In the genomic region with DNA sequence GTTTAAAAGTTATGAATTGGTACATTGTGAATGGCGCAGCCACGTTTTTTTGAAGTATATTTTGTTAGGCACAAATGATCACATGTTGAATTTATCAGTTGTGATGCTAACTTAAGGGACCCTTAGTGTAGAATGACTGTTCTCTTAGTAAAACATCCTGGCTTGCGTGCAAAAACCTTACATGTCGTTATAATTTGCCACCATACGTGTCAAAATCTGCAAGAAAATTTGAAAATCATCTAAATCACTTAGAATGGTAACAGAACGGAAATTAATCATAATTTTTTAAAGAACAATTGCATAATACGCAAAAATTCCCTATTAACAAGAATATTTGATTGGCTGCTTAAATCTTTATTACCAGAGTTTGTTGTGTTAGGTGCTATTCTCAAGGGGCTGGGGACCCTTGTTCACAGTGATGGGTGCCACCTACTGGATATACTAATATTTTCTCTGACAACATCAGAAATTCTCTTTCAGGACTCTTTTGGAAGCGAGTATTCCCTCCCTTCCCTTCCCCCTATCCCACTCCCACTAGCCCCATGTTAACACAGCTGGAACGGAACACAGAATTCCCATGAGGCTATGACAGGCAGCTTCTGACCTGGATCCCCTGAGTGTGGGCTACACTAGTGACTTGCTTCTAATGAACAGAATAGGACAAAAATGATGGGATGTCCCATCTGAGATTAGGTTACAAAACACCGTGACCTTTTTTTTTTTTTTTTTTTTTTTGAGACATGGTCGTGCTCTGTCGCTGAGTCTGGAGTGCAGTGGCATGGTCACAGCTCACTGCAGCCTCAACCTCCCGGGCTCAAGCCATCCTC, we compare ENCODE assay signal across 8 cellular contexts.
DNase-seq lines count a peak whose midpoint lies in the region; ATAC-seq and TF ChIP-seq lines count a peak whose summit lies in the region.

No MANE protein-coding gene starts in this region.

- no peaks in the 10 kb centered on the region for H3K36me3 Mint-ChIP-seq in activated naive CD8-positive, alpha-beta T cell treated with anti-CD3 and anti-CD28 coated beads for 36 hours

- H3K27ac ChIP-seq in ascending aorta (no peak overlapping the region), aorta (ENCODE audit: low read depth in 1 of 2, low read length in 2 of 2) (no peak overlapping the region)

- no peaks in the 10 kb centered on the region for H3K36me3 ChIP-seq in ascending aorta
- H3K36me3 ChIP-seq in aorta (ENCODE audit: control insufficient read depth in 1 of 2, insufficient read depth in 2 of 2, low read length in 1 of 2) = no peaks in the 10 kb centered on the region

- peak in 2 of 3 experiments; percentile 33 to 40 for TF ChIP-seq CTCF in ascending aorta (IDR thresholded peaks at IDR 0.05)

- H3K4me3 ChIP-seq in ascending aorta (no peak overlapping the region), aorta (ENCODE audit: low read length in 2 of 2) (no peak overlapping the region)

- H3K27me3 Mint-ChIP-seq in activated naive CD8-positive, alpha-beta T cell treated with anti-CD3 and anti-CD28 coated beads for 36 hours = no peaks in the 10 kb centered on the region

- peaks cover 9% of the 10 kb centered on the region for H3K4me1 Mint-ChIP-seq in activated naive CD8-positive, alpha-beta T cell treated with anti-CD3 and anti-CD28 coated beads for 36 hours

- 43 to 50% methylated on average over 13 of the region's 13 CpGs for WGBS in aorta, 2 donors

- H3K27me3 ChIP-seq in ascending aorta (no peaks in the 10 kb centered on the region), aorta (ENCODE audit: control insufficient read depth in 1 of 2, insufficient read depth in 2 of 2, low read length in 1 of 2) (no peaks in the 10 kb centered on the region)

- H3K9me3 ChIP-seq in ascending aorta (no peaks in the 10 kb centered on the region), aorta (ENCODE audit: control insufficient read depth, low read length) (no peaks in the 10 kb centered on the region)

- intact Hi-C loops in ascending aorta (cut with DNase I) (loop anchor here (2.0 kb wide), 2 partner anchors 91 to 159 kb away; no protein-coding TSS in a partner anchor), aorta (cut with DNase I) (loop anchor here (10.0 kb wide), 1 partner anchor 157 kb away; no protein-coding TSS in a partner anchor)

- H3K4me1 ChIP-seq in ascending aorta (peaks cover 0 to 4% of the 10 kb centered on the region in 2 donors), aorta (ENCODE audit: control insufficient read depth in 1 of 2, insufficient read depth in 2 of 2, low read length in 2 of 2) (no peaks in the 10 kb centered on the region)

- no peak overlapping the region for H3K27ac Mint-ChIP-seq in activated naive CD8-positive, alpha-beta T cell treated with anti-CD3 and anti-CD28 coated beads for 36 hours

- no peaks in the 10 kb centered on the region for H3K9me3 Mint-ChIP-seq in activated naive CD8-positive, alpha-beta T cell treated with anti-CD3 and anti-CD28 coated beads for 36 hours

- H3K4me3 Mint-ChIP-seq in activated naive CD8-positive, alpha-beta T cell treated with anti-CD3 and anti-CD28 coated beads for 36 hours = no peak overlapping the region

- peak; percentile 28 for ATAC-seq in GM21526 (IDR thresholded peaks at IDR 0.05; ENCODE audit: low FRiP score, unreplicated experiment)
- peak; percentile 60 for ATAC-seq in aorta (ENCODE audit: low FRiP score)

- peak; percentile 16 for DNase-seq in NCI-H2029 (lab: John Stamatoyannopoulos, UW)
- DNase-seq in NCI-H2029 treated with DMSO at 0.1 percent for 48 hours (lab: John Stamatoyannopoulos, UW) = no peak
- peak; percentile 41 for DNase-seq in MV-4-11 (lab: John Stamatoyannopoulos, UW)
- no peak for DNase-seq in ascending aorta (ENCODE audit: low spot score in 2 of 2)
- DNase-seq in iris pigment epithelial cell (ENCODE audit: low read depth) = peak; percentile 39
- DNase-seq in aorta = no peak
- DNase-seq in activated naive CD8-positive, alpha-beta T cell treated with anti-CD3 and anti-CD28 coated beads for 36 hours = no peak

Comparison
In these comparisons a context has a peak if more than half of its experiments do, and no peak if none do; other contexts are left out.
1. DNase-seq: peak in NCI-H2029 (single experiment), MV-4-11 (single experiment) and iris pigment epithelial cell (single experiment); none in NCI-H2029 treated with DMSO at 0.1 percent for 48 hours (single experiment), ascending aorta (0 of 2), aorta (0 of 2) and activated naive CD8-positive, alpha-beta T cell treated with anti-CD3 and anti-CD28 coated beads for 36 hours (single experiment).